1 cellular context compared by ENCODE assay signal in the genomic region with DNA sequence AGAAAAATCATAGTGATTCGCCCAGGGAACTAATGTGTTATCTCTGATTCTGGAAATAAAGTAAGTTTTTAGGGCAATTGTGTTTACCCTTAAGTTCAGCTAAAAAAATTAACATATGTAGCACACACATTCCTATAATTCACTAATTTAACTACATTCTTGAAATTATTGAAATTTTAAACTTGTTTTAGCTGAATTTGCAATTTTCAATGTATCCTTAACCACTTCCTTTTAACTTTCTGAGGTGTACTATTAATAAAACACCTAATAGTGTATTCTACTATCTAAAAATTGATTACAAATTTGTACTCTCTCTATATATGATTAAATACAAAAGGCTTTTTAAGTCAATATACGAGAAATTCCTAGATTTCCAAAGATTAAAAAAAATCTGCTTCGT.
TF ChIP-seq lines count a peak whose summit lies in the region.

No MANE protein-coding gene starts in this region.

TF ChIP-seq in K562, 482 proteins besides CTCF, POLR2A, EP300 and RAD21:
- no peak for TF ChIP-seq SMARCB1 (IDR thresholded peaks at IDR 0.05; ENCODE audit: insufficient read length, low read depth)
- TF ChIP-seq, protein P1, sequence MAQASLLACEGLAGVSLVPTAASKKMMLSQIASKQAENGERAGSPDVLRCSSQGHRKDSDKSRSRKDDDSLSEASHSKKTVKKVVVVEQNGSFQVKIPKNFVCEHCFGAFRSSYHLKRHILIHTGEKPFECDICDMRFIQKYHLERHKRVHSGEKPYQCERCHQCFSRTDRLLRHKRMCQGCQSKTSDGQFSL (CRISPR knock-in tag; IDR thresholded peaks at IDR 0.05) = no peak
- TF ChIP-seq, protein P1 (tag; IDR thresholded peaks at IDR 0.05) = no peak
- TF ChIP-seq NCOA4 (IDR thresholded peaks at IDR 0.05; ENCODE audit: partially characterized antibody) = no peak
- TF ChIP-seq POLR2H (tag; IDR thresholded peaks at IDR 0.05; ENCODE audit: low read depth) = no peak
- TF ChIP-seq ZNF316 (IDR thresholded peaks at IDR 0.05) = peak; percentile 85
- TF ChIP-seq C11orf30 (IDR thresholded peaks at IDR 0.05; ENCODE audit: low read depth) = peak; percentile 78
- no peak for TF ChIP-seq CEBPZ (IDR thresholded peaks at IDR 0.05; ENCODE audit: borderline replicate concordance, low read depth, low read length)
- TF ChIP-seq MAFG (tag; conservative IDR thresholded peaks at IDR 0.05) = peak; percentile 44
- no peak for TF ChIP-seq NR2C2 (CRISPR knock-in tag; IDR thresholded peaks at IDR 0.05)
- TF ChIP-seq NR2C2 (tag; IDR thresholded peaks at IDR 0.05) = no peak
- no peak for TF ChIP-seq ZNF140 (CRISPR knock-in tag; IDR thresholded peaks at IDR 0.05)
- peak; percentile 14; the same call in 1 of the 2 replicates for TF ChIP-seq MAFF (IDR thresholded peaks at IDR 0.05; ENCODE audit: low read length)
